ENCODE assay signal across 9 cellular contexts in genomic region chr3:52238193-52238760, GRCh38. TPM values are rescaled to one million over a fixed set of nuclear protein-coding genes. Genes with fewer than 3 reads are reported as not detected.
DNase-seq lines count a peak whose midpoint lies in the region; ATAC-seq and TF ChIP-seq lines count a peak whose summit lies in the region.
"Had no signal": no experiment of that assay in that cellular context is flagged by ENCODE, and none has a peak within 500 bp of the region (broad histone marks: within the 10 kb centered on the region; RNA-seq: fewer than 3 reads in every experiment).

No MANE protein-coding gene starts in this region.

- H3K9ac ChIP-seq in OCI-LY1 (ENCODE audit: low read length) (peak overlapping the region; percentile 100), duodenal mucosa (ENCODE audit: low read depth in 1 of 2, low read length in 2 of 2) (peak overlapping the region; percentile 2 to 82)

- no peaks in the 10 kb centered on the region for H3F3A ChIP-seq in OCI-LY1 (ENCODE audit: insufficient read depth, low read length)

- peaks cover 8% of the 10 kb centered on the region for H3K79me2 ChIP-seq in OCI-LY1 (ENCODE audit: insufficient read depth, low read length)

- H4K20me1 ChIP-seq in OCI-LY1 (ENCODE audit: insufficient read depth, low read length) = no peaks in the 10 kb centered on the region

- H3K4me3 Mint-ChIP-seq in activated T-cell treated with anti-CD3 and anti-CD28 coated beads, Interleukin-2, amount 50 U/mL, for 72 hours = peak overlapping the region; percentile 88 to 98
- peak overlapping the region; percentile 98 for H3K4me3 Mint-ChIP-seq in natural killer cell treated with Interleukin-12 subunit alpha and Interleukin-12 subunit beta and Interleukin-15 and Interleukin-18, amount 100 ng/mL, for 72 hours

- no peaks in the 10 kb centered on the region for H3K9me2 ChIP-seq in OCI-LY1 (ENCODE audit: low read depth, low read length)

- H2AFZ ChIP-seq in OCI-LY1 (ENCODE audit: low read length) = no peak overlapping the region

- peak overlapping the region; percentile 98 for H3K4me2 ChIP-seq in OCI-LY1 (ENCODE audit: low read length)

- no peak for TF ChIP-seq CTCF in OCI-LY1 (IDR thresholded peaks at IDR 0.05; ENCODE audit: low read length)

- H3K4me1 ChIP-seq in OCI-LY1 (ENCODE audit: insufficient read depth, low read length, severe bottlenecking) (peaks cover 28% of the 10 kb centered on the region), duodenal mucosa (ENCODE audit: control insufficient read depth in 1 of 2, insufficient read depth in 2 of 2, low read length in 2 of 2) (peaks cover 34 to 39% of the 10 kb centered on the region in 2 donors)

- peak overlapping the region; percentile 44 for H3K27ac ChIP-seq in OCI-LY1 (ENCODE audit: low read depth, low read length, poor library complexity, severe bottlenecking)
- H3K27ac ChIP-seq in duodenal mucosa (ENCODE audit: low read depth, low read length) = peak overlapping the region; percentile 23

- no peaks in the 10 kb centered on the region for H3K27me3 Mint-ChIP-seq in activated T-cell treated with anti-CD3 and anti-CD28 coated beads, Interleukin-2, amount 50 U/mL, for 72 hours (ENCODE audit: low read depth)
- H3K27me3 Mint-ChIP-seq in natural killer cell treated with Interleukin-12 subunit alpha and Interleukin-12 subunit beta and Interleukin-15 and Interleukin-18, amount 100 ng/mL, for 72 hours = no peaks in the 10 kb centered on the region

- no peak for DNase-seq in activated T-cell treated with anti-CD3 and anti-CD28 coated beads, Interleukin-2, amount 50 U/mL, for 72 hours
- no peak for DNase-seq in activated T-cell treated with anti-CD3 and anti-CD28 coated beads, Interleukin-2, amount 50 U/mL, for 48 hours
- DNase-seq in natural killer cell treated with Interleukin-12 subunit alpha and Interleukin-12 subunit beta and Interleukin-15 and Interleukin-18, amount 100 ng/mL, for 72 hours (ENCODE audit: low spot score) = no peak
- no peak for DNase-seq in hippocampal formation (lab: John Stamatoyannopoulos, UW)
- DNase-seq in activated effector memory CD4-positive, alpha-beta T cell treated with Interleukin-2 at 50 U/mL for 16 hours = no peak
- no peak for DNase-seq in activated effector memory CD4-positive, alpha-beta T cell treated with anti-CD3 and anti-CD28 coated beads, Interleukin-2, amount 50 U/mL, for 16 hours

- peaks cover 0 to 2% of the 10 kb centered on the region in 2 donors for H3K9me3 Mint-ChIP-seq in activated T-cell treated with anti-CD3 and anti-CD28 coated beads, Interleukin-2, amount 50 U/mL, for 72 hours
- no peaks in the 10 kb centered on the region for H3K9me3 Mint-ChIP-seq in natural killer cell treated with Interleukin-12 subunit alpha and Interleukin-12 subunit beta and Interleukin-15 and Interleukin-18, amount 100 ng/mL, for 72 hours

- H3K36me3 ChIP-seq in OCI-LY1 (ENCODE audit: insufficient read depth, low read length) = peaks cover 12% of the 10 kb centered on the region; the same call in 1 of the 2 replicates
- H3K36me3 ChIP-seq in duodenal mucosa (ENCODE audit: control insufficient read depth in 1 of 2, insufficient read depth in 2 of 2, low read length in 2 of 2) = peaks cover 4 to 16% of the 10 kb centered on the region in 2 donors

- no peaks in the 10 kb centered on the region for H3K27me3 ChIP-seq in OCI-LY1 (ENCODE audit: insufficient read depth, low read length)
- H3K27me3 ChIP-seq in duodenal mucosa (ENCODE audit: control insufficient read depth in 1 of 2, insufficient read depth in 2 of 2, low read length in 2 of 2) = no peaks in the 10 kb centered on the region

- H3K4me1 Mint-ChIP-seq in activated T-cell treated with anti-CD3 and anti-CD28 coated beads, Interleukin-2, amount 50 U/mL, for 72 hours (ENCODE audit: low read depth) = peaks cover 83% of the 10 kb centered on the region
- H3K4me1 Mint-ChIP-seq in natural killer cell treated with Interleukin-12 subunit alpha and Interleukin-12 subunit beta and Interleukin-15 and Interleukin-18, amount 100 ng/mL, for 72 hours (ENCODE audit: low read depth in 2 of 2) = peaks cover 34 to 53% of the 10 kb centered on the region in 2 donors

- peak overlapping the region; percentile 44 for H3K27ac Mint-ChIP-seq in activated T-cell treated with anti-CD3 and anti-CD28 coated beads, Interleukin-2, amount 50 U/mL, for 72 hours
- H3K27ac Mint-ChIP-seq in natural killer cell treated with Interleukin-12 subunit alpha and Interleukin-12 subunit beta and Interleukin-15 and Interleukin-18, amount 100 ng/mL, for 72 hours = peak overlapping the region; percentile 93

- no peak for ATAC-seq in activated T-cell treated with anti-CD3 and anti-CD28 coated beads, Interleukin-2, amount 50 U/mL, for 72 hours (replicated peaks in 1 of 2)
- peak in 1 of 2 donors; percentile 5 for ATAC-seq in natural killer cell treated with Interleukin-12 subunit alpha and Interleukin-12 subunit beta and Interleukin-15 and Interleukin-18, amount 100 ng/mL, for 72 hours

- H3K9me3 ChIP-seq in OCI-LY1 (ENCODE audit: low read length) (no peaks in the 10 kb centered on the region), duodenal mucosa (ENCODE audit: control insufficient read depth in 1 of 2, low read length in 2 of 2) (no peaks in the 10 kb centered on the region)

- H3K4me3 ChIP-seq in OCI-LY1 (ENCODE audit: low read depth, low read length, poor library complexity, severe bottlenecking) = peak overlapping the region; percentile 76
- H3K4me3 ChIP-seq in duodenal mucosa (ENCODE audit: low read depth in 1 of 2, low read length in 2 of 2) = peak overlapping the region; percentile 70 to 77

- peaks cover 17 to 18% of the 10 kb centered on the region in 2 donors for H3K36me3 Mint-ChIP-seq in activated T-cell treated with anti-CD3 and anti-CD28 coated beads, Interleukin-2, amount 50 U/mL, for 72 hours (ENCODE audit: insufficient read depth in 2 of 2)
- peaks cover 6% of the 10 kb centered on the region for H3K36me3 Mint-ChIP-seq in natural killer cell treated with Interleukin-12 subunit alpha and Interleukin-12 subunit beta and Interleukin-15 and Interleukin-18, amount 100 ng/mL, for 72 hours

RNA-seq across cellular contexts. Expression of gene TWF2, which starts 0.7 kb away (rescaled TPM):
- total RNA-seq in activated T-cell treated with anti-CD3 and anti-CD28 coated beads, Interleukin-2, amount 50 U/mL, for 72 hours = 100 to 1,000 TPM; 124 to 133 TPM
- total RNA-seq in natural killer cell treated with Interleukin-12 subunit alpha and Interleukin-12 subunit beta and Interleukin-15 and Interleukin-18, amount 100 ng/mL, for 72 hours = 100 to 1,000 TPM in 1 of 2 donors, 10 to 100 TPM in 1; 90.3 to 117 TPM

RNA-seq across cellular contexts. Expression of gene PPM1M, which starts 7.3 kb away (rescaled TPM):
- total RNA-seq in activated T-cell treated with anti-CD3 and anti-CD28 coated beads, Interleukin-2, amount 50 U/mL, for 72 hours = 100 to 1,000 TPM; 119 to 121 TPM
- 10 to 100 TPM; 45.7 to 47.7 TPM for total RNA-seq in natural killer cell treated with Interleukin-12 subunit alpha and Interleukin-12 subunit beta and Interleukin-15 and Interleukin-18, amount 100 ng/mL, for 72 hours

RNA-seq across cellular contexts. Expression of gene TLR9, which starts 12.8 kb away (rescaled TPM):
- 1 to 10 TPM; 1.2 to 2.3 TPM for total RNA-seq in activated T-cell treated with anti-CD3 and anti-CD28 coated beads, Interleukin-2, amount 50 U/mL, for 72 hours
- total RNA-seq in natural killer cell treated with Interleukin-12 subunit alpha and Interleukin-12 subunit beta and Interleukin-15 and Interleukin-18, amount 100 ng/mL, for 72 hours = under 1 TPM; 0.10 to 0.39 TPM
- total RNA-seq: glomerular endothelial cell had no signal

RNA-seq across cellular contexts. Expression of gene WDR82, which starts 40.2 kb away (rescaled TPM):
- 100 to 1,000 TPM; 113 to 120 TPM for total RNA-seq in activated T-cell treated with anti-CD3 and anti-CD28 coated beads, Interleukin-2, amount 50 U/mL, for 72 hours
- 10 to 100 TPM; 82.8 to 87.4 TPM for total RNA-seq in natural killer cell treated with Interleukin-12 subunit alpha and Interleukin-12 subunit beta and Interleukin-15 and Interleukin-18, amount 100 ng/mL, for 72 hours

RNA-seq across cellular contexts. Expression of gene ALAS1, which starts 40.3 kb away (rescaled TPM):
- total RNA-seq in activated T-cell treated with anti-CD3 and anti-CD28 coated beads, Interleukin-2, amount 50 U/mL, for 72 hours = 10 to 100 TPM; 62.7 to 63.6 TPM
- 100 to 1,000 TPM in 1 of 2 donors, 10 to 100 TPM in 1; 93.6 to 121 TPM for total RNA-seq in natural killer cell treated with Interleukin-12 subunit alpha and Interleukin-12 subunit beta and Interleukin-15 and Interleukin-18, amount 100 ng/mL, for 72 hours
